Comparison of ENCODE assay signal across 14 cellular contexts in genomic region chr19:1440418-1440801, GRCh38. TPM values are rescaled to one million over a fixed set of nuclear protein-coding genes. Genes with fewer than 3 reads are reported as not detected.
DNase-seq lines count a peak whose midpoint lies in the region; ATAC-seq, FAIRE-seq and TF ChIP-seq lines count a peak whose summit lies in the region.
"Had no signal": no experiment of that assay in that cellular context is flagged by ENCODE, and none has a peak within 500 bp of the region (broad histone marks: within the 10 kb centered on the region; RNA-seq: fewer than 3 reads in every experiment).

No MANE protein-coding gene starts in this region.

- H3K79me1 ChIP-seq in neuronal stem cell (ENCODE audit: low read depth, low read length), result peaks cover 21% of the 10 kb centered on the region

- CTCF ChIA-PET in activated CD4-positive, alpha-beta T cell treated with anti-CD3 and anti-CD28 coated beads, Interleukin-2, amount 10 ng/mL, durations not matched to agents 7 days and 5 days (lab: Charles Lee), result interaction anchor here (1.5 kb wide), 1 partner anchor 24 kb away, joined by 4 read pairs; no protein-coding TSS in a partner anchor
- CTCF ChIA-PET in GM12878 (lab: Yijun Ruan, JAX), result no interaction called here

- TF ChIP-seq POLR2A in GM12878 (IDR thresholded peaks at IDR 0.05; ENCODE audit: low read depth, low read length) (no peak), sigmoid colon (IDR thresholded peaks at IDR 0.05) (no peak)

- TF ChIP-seq EP300 in GM12878 (IDR thresholded peaks at IDR 0.05; ENCODE audit: borderline replicate concordance in 1 of 2, control insufficient read depth in 1 of 2, low read depth in 2 of 2, low read length in 2 of 2), result no peak
- TF ChIP-seq EP300 in sigmoid colon (IDR thresholded peaks at IDR 0.05), result no peak

- TF ChIP-seq RAD21 in GM12878 (IDR thresholded peaks at IDR 0.05; ENCODE audit: insufficient read depth, low read depth, low read length), result no peak

- no peak for DNase-seq in activated CD4-positive, alpha-beta T cell treated with anti-CD3 and anti-CD28 coated beads, Interleukin-2, amount 10 ng/mL, durations not matched to agents 7 days and 5 days
- DNase-seq in activated CD4-positive, alpha-beta T cell treated with anti-CD3 and anti-CD28 coated beads, Interleukin-2, amount 50 U/mL, for 4 hours, result no peak
- DNase-seq in GM12878 (ENCODE audit: low read depth, low spot score) (no peak), neuronal stem cell (ENCODE audit: low spot score) (no peak), sigmoid colon (no peak), cerebellar nuclear complex (lab: John Stamatoyannopoulos, UW) (no peak), iPS-NIHi11 (ENCODE audit: low spot score) (no peak)
- DNase-seq: GF-D8, GOT3, left ventricle myocardium superior, NCI-H524 treated with DMSO at 0.1 percent for 48 hours had no signal

- no peak overlapping the region for H3K4ac ChIP-seq in neuronal stem cell (ENCODE audit: low read length)

- no peak for ATAC-seq in GM12878
- ATAC-seq: left ventricle myocardium superior had no signal

- peak overlapping the region; percentile 97 for H3K9ac ChIP-seq in Loucy (ENCODE audit: low read depth, low read length, poor library complexity, severe bottlenecking)
- H3K9ac ChIP-seq in GM12878 (ENCODE audit: control insufficient read depth, insufficient read depth, low read length), result no peak overlapping the region
- peak overlapping the region; percentile 44 for H3K9ac ChIP-seq in neuronal stem cell (ENCODE audit: low read depth, low read length, poor library complexity)

- peak overlapping the region; percentile 73 for H2BK12ac ChIP-seq in neuronal stem cell (ENCODE audit: low read length)

- no peak overlapping the region for H3K18ac ChIP-seq in neuronal stem cell (ENCODE audit: low read length)

- peaks cover 45% of the 10 kb centered on the region for H3K4me1 Mint-ChIP-seq in activated CD4-positive, alpha-beta T cell treated with anti-CD3 and anti-CD28 coated beads, Interleukin-2, amount 10 ng/mL, durations not matched to agents 7 days and 5 days

- no peak overlapping the region for H2AFZ ChIP-seq in Loucy (ENCODE audit: low read length)
- no peak overlapping the region for H2AFZ ChIP-seq in GM12878 (ENCODE audit: control insufficient read depth, low read depth, low read length)
- no peak overlapping the region for H2AFZ ChIP-seq in neuronal stem cell (ENCODE audit: low read length)

- SMC1A ChIA-PET in GM12878 (lab: Charles Lee; ENCODE audit: uncharacterized antibody, unreplicated experiment), result no interaction called here

- no peak for FAIRE-seq in GM12878 (lab: Jason Lieb, UNC)
- FAIRE-seq: frontal cortex had no signal

- no peak overlapping the region for H2BK120ac ChIP-seq in neuronal stem cell (ENCODE audit: low read depth, low read length)

- peak overlapping the region; percentile 74 for H3K27ac Mint-ChIP-seq in activated CD4-positive, alpha-beta T cell treated with anti-CD3 and anti-CD28 coated beads, Interleukin-2, amount 10 ng/mL, durations not matched to agents 7 days and 5 days

- H3K9me3 ChIP-seq in Loucy (ENCODE audit: insufficient read depth, low read depth, low read length) (no peaks in the 10 kb centered on the region), GM12878 (replicated peaks; ENCODE audit: control insufficient read depth, insufficient read depth, low read length) (no peaks in the 10 kb centered on the region), neuronal stem cell (replicated peaks in 1 of 2; ENCODE audit: control insufficient read depth in 2 of 2, insufficient read depth in 1 of 2, low read depth in 1 of 2, low read length in 2 of 2) (peaks cover 0 to 2% of the 10 kb centered on the region in 2 donors), sigmoid colon (no peaks in the 10 kb centered on the region)
- H3K9me3 ChIP-seq: uterus had no signal

- in situ Hi-C loops in GM12878 (cut with MboI), result no loop called here

- peak overlapping the region; percentile 71 for H3K14ac ChIP-seq in neuronal stem cell (ENCODE audit: low read length)

- peak overlapping the region; percentile 53 for H2BK5ac ChIP-seq in neuronal stem cell (ENCODE audit: low read length)

- no peak overlapping the region for H2BK15ac ChIP-seq in neuronal stem cell (ENCODE audit: low read length)

- intact Hi-C loops in GM12878 (cut with micrococcal nuclease; ENCODE audit: unreplicated experiment) (no loop called here), sigmoid colon (cut with DNase I) (no loop called here)

- H3K9me2 ChIP-seq in Loucy (replicated peaks; ENCODE audit: low read depth, low read length), result no peaks in the 10 kb centered on the region

- RAD21 ChIA-PET in GM12878 (lab: Charles Lee; ENCODE audit: unreplicated experiment), result no interaction called here

- H4K8ac ChIP-seq in neuronal stem cell (ENCODE audit: low read depth, low read length), result no peak overlapping the region

- H3K4me2 ChIP-seq in Loucy (ENCODE audit: low read depth, low read length, poor library complexity, severe bottlenecking) (peak overlapping the region; percentile 99), GM12878 (ENCODE audit: control insufficient read depth, insufficient read depth) (peak overlapping the region; percentile 59), neuronal stem cell (ENCODE audit: insufficient read depth, low read length, poor library complexity, severe bottlenecking) (no peak overlapping the region)

- H4K20me1 ChIP-seq in Loucy (ENCODE audit: insufficient read depth, low read length, poor library complexity, severe bottlenecking), result peaks cover 48% of the 10 kb centered on the region
- no peaks in the 10 kb centered on the region; the same call in 1 of the 2 replicates for H4K20me1 ChIP-seq in GM12878 (ENCODE audit: control insufficient read depth, insufficient read depth)

- H3K4me3 Mint-ChIP-seq in activated CD4-positive, alpha-beta T cell treated with anti-CD3 and anti-CD28 coated beads, Interleukin-2, amount 10 ng/mL, durations not matched to agents 7 days and 5 days, result peak overlapping the region; percentile 97

- peak overlapping the region; percentile 40 for H2AK5ac ChIP-seq in neuronal stem cell (ENCODE audit: low read depth, low read length)

- H3K9me3 Mint-ChIP-seq in activated CD4-positive, alpha-beta T cell treated with anti-CD3 and anti-CD28 coated beads, Interleukin-2, amount 10 ng/mL, durations not matched to agents 7 days and 5 days, result no peaks in the 10 kb centered on the region

- H3K27ac ChIP-seq in GM12878 (ENCODE audit: control insufficient read depth, insufficient read depth) (no peak overlapping the region), neuronal stem cell (replicated peaks; ENCODE audit: low read length) (no peak overlapping the region), sigmoid colon (no peak overlapping the region)
- H3K27ac ChIP-seq: uterus had no signal

- H3K23ac ChIP-seq in neuronal stem cell (ENCODE audit: low read depth, low read length, poor library complexity), result peak overlapping the region; percentile 93

- peaks cover 2% of the 10 kb centered on the region for H3K27me3 Mint-ChIP-seq in activated CD4-positive, alpha-beta T cell treated with anti-CD3 and anti-CD28 coated beads, Interleukin-2, amount 10 ng/mL, durations not matched to agents 7 days and 5 days

- H3K36me3 Mint-ChIP-seq in activated CD4-positive, alpha-beta T cell treated with anti-CD3 and anti-CD28 coated beads, Interleukin-2, amount 10 ng/mL, durations not matched to agents 7 days and 5 days (ENCODE audit: low read depth), result peaks cover 36% of the 10 kb centered on the region

- TF ChIP-seq CTCF in Loucy (conservative IDR thresholded peaks at IDR 0.05; ENCODE audit: low read length) (no peak), GM12878 (IDR thresholded peaks at IDR 0.05 in 2 of 3, conservative IDR thresholded peaks at IDR 0.05 in 1 of 3; ENCODE audit: control insufficient read depth in 2 of 3, extremely low read depth in 1 of 3, insufficient read depth in 1 of 3, low read depth in 3 of 3, low read length in 3 of 3) (no peak), sigmoid colon (IDR thresholded peaks at IDR 0.05) (no peak)

- H3K4me1 ChIP-seq in Loucy (ENCODE audit: insufficient read depth, low read length, poor library complexity, severe bottlenecking) (peaks cover 30% of the 10 kb centered on the region), GM12878 (ENCODE audit: control insufficient read depth, insufficient read depth, low read length) (peaks cover 13% of the 10 kb centered on the region), neuronal stem cell (ENCODE audit: control insufficient read depth in 2 of 2, insufficient read depth in 1 of 2, low read depth in 1 of 2, low read length in 2 of 2) (peaks cover 4 to 6% of the 10 kb centered on the region in 2 donors), sigmoid colon (peaks cover 0 to 41% (median 36%) of the 10 kb centered on the region in 4 donors)

- POLR2A ChIA-PET in activated CD4-positive, alpha-beta T cell treated with anti-CD3 and anti-CD28 coated beads, Interleukin-2, amount 10 ng/mL, durations not matched to agents 7 days and 5 days (lab: Charles Lee), result no interaction called here
- POLR2A ChIA-PET in GM12878 (lab: Charles Lee), result no interaction called here

- no peak overlapping the region for H4K91ac ChIP-seq in neuronal stem cell (ENCODE audit: low read depth, low read length, poor library complexity)

- H3K36me3 ChIP-seq in Loucy (ENCODE audit: insufficient read depth, low read length) (peaks cover 29% of the 10 kb centered on the region), GM12878 (ENCODE audit: control insufficient read depth in 2 of 2, insufficient read depth in 2 of 2, low read length in 1 of 2) (peaks cover 15 to 23% of the 10 kb centered on the region in 2 experiments), neuronal stem cell (replicated peaks in 1 of 2; ENCODE audit: control insufficient read depth in 2 of 2, insufficient read depth in 2 of 2, low read length in 2 of 2) (peaks cover 32 to 47% of the 10 kb centered on the region in 2 donors), sigmoid colon (peaks cover 20 to 41% (median 26%) of the 10 kb centered on the region in 4 donors)
- H3K36me3 ChIP-seq: uterus had no signal

- H3K27me3 ChIP-seq in Loucy (ENCODE audit: insufficient read depth, low read length, poor library complexity, severe bottlenecking) (peaks cover 9% of the 10 kb centered on the region), GM12878 (replicated peaks in 1 of 2; ENCODE audit: control insufficient read depth in 2 of 2, insufficient read depth in 2 of 2, low read length in 1 of 2) (no peaks in the 10 kb centered on the region; a peak in 1 of 4 replicates), neuronal stem cell (ENCODE audit: control insufficient read depth in 3 of 3, insufficient read depth in 3 of 3, low read depth in 1 of 3, low read length in 3 of 3) (no peaks in the 10 kb centered on the region), sigmoid colon (peaks cover 2 to 5% (median 2%) of the 10 kb centered on the region in 3 donors)

- 90% methylated on average over 15 of the region's 15 CpGs for WGBS in GM12878 (ENCODE audit: insufficient coverage, insufficient replicate concordance, low lambda C conversion rate, missing lambda C conversion rate)
- no CpG with 5 or more reads among the region's 15 CpGs for WGBS in neuronal stem cell (ENCODE audit: extremely low coverage in 2 of 2, insufficient read length in 2 of 2, insufficient replicate concordance in 1 of 2), 2 donors
- WGBS in sigmoid colon, 2 donors, result 85 to 91% methylated on average over 15 of the region's 15 CpGs

- no TSS peak for BruUV-seq in GM12878 (replicated peaks; lab: Mats Ljungman, UMichigan)

- H3F3A ChIP-seq in Loucy (ENCODE audit: low read depth), result peaks cover 2% of the 10 kb centered on the region; the same call in 1 of the 2 replicates

- H3K4me3 ChIP-seq in Loucy (ENCODE audit: low read length, poor library complexity, severe bottlenecking), result peak overlapping the region; percentile 100
- peak overlapping the region; percentile 98; the same call in 1 of the 2 replicates for H3K4me3 ChIP-seq in GM12878
- peak overlapping the region in 1 of 2 donors; percentile 6 for H3K4me3 ChIP-seq in neuronal stem cell (ENCODE audit: low read length in 2 of 2)
- H3K4me3 ChIP-seq in sigmoid colon, result no peak overlapping the region
- H3K4me3 ChIP-seq: uterus had no signal

- peaks cover 46% of the 10 kb centered on the region for H3K79me2 ChIP-seq in Loucy (ENCODE audit: insufficient read depth, low read length)
- H3K79me2 ChIP-seq in GM12878 (ENCODE audit: control insufficient read depth, insufficient read depth, low read length), result peaks cover 30% of the 10 kb centered on the region

RNA-seq across cellular contexts. Expression of gene RPS15, which starts 2.2 kb away (rescaled TPM):
- total RNA-seq in activated CD4-positive, alpha-beta T cell treated with anti-CD3 and anti-CD28 coated beads, Interleukin-2, amount 10 ng/mL, durations not matched to agents 7 days and 5 days, result 1,000 to 10,000 TPM; 1,158 to 1,387 TPM
- total RNA-seq in GM12878 (2013; cell fraction: nucleolus; rRNA removed), result 239 and 289 TPM in 2 replicates
- total RNA-seq in GM12878 (2014; rRNA removed), result 1,524 and 1,715 TPM in 2 replicates
- 972 and 1,030 TPM in 2 replicates for total RNA-seq in GM12878 (2014; rRNA removed; fragmentation: Illumina TruSeq; extraction: Trizol)
- 2,219 and 2,315 TPM in 2 replicates for total RNA-seq in GM12878 (2021)
- 7,786 TPM for polyA plus RNA-seq in GM12878 (2011; ENCODE audit: low read depth)
- polyA plus RNA-seq in GM12878 (2011; rRNA removed), result 524 and 1,111 TPM in 2 replicates
- 3,186 and 3,536 TPM in 2 replicates for polyA plus RNA-seq in GM12878 (2011; cell fraction: cytosol; rRNA removed)
- 1,362 and 1,364 TPM in 2 replicates for polyA plus RNA-seq in GM12878 (2011; cell fraction: nucleus; rRNA removed)
- polyA plus RNA-seq in GM12878 (2012), result 3,088 and 3,408 TPM in 2 replicates
- 209 and 786 TPM in 2 replicates for polyA plus RNA-seq in GM12878 (2014; fragmentation: Illumina TruSeq; extraction: Trizol)
- polyA plus RNA-seq in GM12878 (2014; fragmentation: Nextera tagmentation; extraction: Ambion mirVana), result 100 to 1,000 TPM; 559 to 717 TPM
- 3,158 and 3,344 TPM in 2 replicates for polyA plus RNA-seq in GM12878 (2014; rRNA removed)
- polyA plus RNA-seq in GM12878 (2016; fragmentation: Nextera tagmentation; extraction: Ambion mirVana), result 1,000 to 10,000 TPM; 1,763 to 1,909 TPM
- polyA minus RNA-seq in GM12878 (2011; rRNA and poly(A)+ RNA removed), result 256 and 857 TPM in 2 replicates
- polyA minus RNA-seq in GM12878 (2011; cell fraction: cytosol; rRNA and poly(A)+ RNA removed), result 796 and 851 TPM in 2 replicates
- polyA minus RNA-seq in GM12878 (2011; cell fraction: nucleus; rRNA and poly(A)+ RNA removed), result 184 and 257 TPM in 2 replicates
- 3,965 TPM for polyA plus RNA-seq in neuronal stem cell (2013, experiment 1 of 2)
- 3,732 TPM for polyA plus RNA-seq in neuronal stem cell (2013, experiment 2 of 2)
- 1,000 to 10,000 TPM; 3,601 to 5,641 (median 3,840) TPM for total RNA-seq in sigmoid colon
- polyA plus RNA-seq in sigmoid colon, result 1,000 to 10,000 TPM; 2,516 to 4,453 (median 3,359) TPM

RNA-seq across cellular contexts. Expression of gene APC2, which starts 9.5 kb away (rescaled TPM):
- under 1 TPM; 0.02 to 0.10 TPM for total RNA-seq in activated CD4-positive, alpha-beta T cell treated with anti-CD3 and anti-CD28 coated beads, Interleukin-2, amount 10 ng/mL, durations not matched to agents 7 days and 5 days
- total RNA-seq in GM12878 (2013; cell fraction: nucleolus; rRNA removed), result 0.34 and 0.46 TPM in 2 replicates
- total RNA-seq in GM12878 (2014; rRNA removed) (under 0.01 and 0.11 TPM in 2 replicates), GM12878 (2014; rRNA removed; fragmentation: Illumina TruSeq; extraction: Trizol) (0.05 TPM in 1 of 2 replicates, not detected in the other), GM12878 (2021) (0.08 and 0.26 TPM in 2 replicates), sigmoid colon (1 to 10 TPM in 2 of 4 donors, under 1 TPM in 2; under 0.01 to 2.0 (median 0.91) TPM)
- 0.31 TPM for polyA plus RNA-seq in GM12878 (2011; ENCODE audit: low read depth)
- polyA plus RNA-seq in GM12878 (2011; rRNA removed) (not detected in 2 replicates), GM12878 (2014; fragmentation: Illumina TruSeq; extraction: Trizol) (not detected in 2 replicates), GM12878 (2014; fragmentation: Nextera tagmentation; extraction: Ambion mirVana) (under 1 TPM in 1 of 2 experiments, not detected in 1; 0.02 TPM), GM12878 (2014; rRNA removed) (0.16 and 0.73 TPM in 2 replicates), GM12878 (2016; fragmentation: Nextera tagmentation; extraction: Ambion mirVana) (under 1 TPM in 1 of 2 experiments, not detected in 1; 0.04 TPM), sigmoid colon (1 to 10 TPM in 1 of 3 donors, not detected in 2; 1.2 TPM)
- polyA plus RNA-seq in GM12878 (2011; cell fraction: cytosol; rRNA removed), result 0.03 TPM in 1 of 2 replicates, not detected in the other
- 0.18 and 0.38 TPM in 2 replicates for polyA plus RNA-seq in GM12878 (2011; cell fraction: nucleus; rRNA removed)
- 0.27 and 0.43 TPM in 2 replicates for polyA plus RNA-seq in GM12878 (2012)
- 0.05 TPM in 1 of 2 replicates, not detected in the other for polyA minus RNA-seq in GM12878 (2011; rRNA and poly(A)+ RNA removed)
- polyA minus RNA-seq in GM12878 (2011; cell fraction: cytosol; rRNA and poly(A)+ RNA removed), result not detected in 2 replicates
- 0.12 and 0.38 TPM in 2 replicates for polyA minus RNA-seq in GM12878 (2011; cell fraction: nucleus; rRNA and poly(A)+ RNA removed)
- polyA plus RNA-seq in neuronal stem cell (2013, experiment 1 of 2), result 3.4 TPM
- polyA plus RNA-seq in neuronal stem cell (2013, experiment 2 of 2), result 3.9 TPM

RNA-seq across cellular contexts. Expression of gene DAZAP1, which starts 33.0 kb away (rescaled TPM):
- total RNA-seq in activated CD4-positive, alpha-beta T cell treated with anti-CD3 and anti-CD28 coated beads, Interleukin-2, amount 10 ng/mL, durations not matched to agents 7 days and 5 days, result 100 to 1,000 TPM; 235 to 241 TPM
- 111 and 128 TPM in 2 replicates for total RNA-seq in GM12878 (2013; cell fraction: nucleolus; rRNA removed)
- 122 and 127 TPM in 2 replicates for total RNA-seq in GM12878 (2014; rRNA removed)
- 82.5 and 93.4 TPM in 2 replicates for total RNA-seq in GM12878 (2014; rRNA removed; fragmentation: Illumina TruSeq; extraction: Trizol)
- total RNA-seq in GM12878 (2021), result 223 and 240 TPM in 2 replicates
- 23.5 TPM for polyA plus RNA-seq in GM12878 (2011; ENCODE audit: low read depth)
- 110 and 123 TPM in 2 replicates for polyA plus RNA-seq in GM12878 (2011; rRNA removed)
- 47.6 and 72.8 TPM in 2 replicates for polyA plus RNA-seq in GM12878 (2011; cell fraction: cytosol; rRNA removed)
- 106 and 159 TPM in 2 replicates for polyA plus RNA-seq in GM12878 (2011; cell fraction: nucleus; rRNA removed)
- 71.1 and 77.1 TPM in 2 replicates for polyA plus RNA-seq in GM12878 (2012)
- 69.0 and 91.2 TPM in 2 replicates for polyA plus RNA-seq in GM12878 (2014; fragmentation: Illumina TruSeq; extraction: Trizol)
- polyA plus RNA-seq in GM12878 (2014; fragmentation: Nextera tagmentation; extraction: Ambion mirVana), result 10 to 100 TPM in 1 of 2 experiments, 1 to 10 TPM in 1; 9.9 to 27.7 TPM
- 164 and 194 TPM in 2 replicates for polyA plus RNA-seq in GM12878 (2014; rRNA removed)
- polyA plus RNA-seq in GM12878 (2016; fragmentation: Nextera tagmentation; extraction: Ambion mirVana), result 10 to 100 TPM; 16.9 to 17.9 TPM
- 27.9 and 29.7 TPM in 2 replicates for polyA minus RNA-seq in GM12878 (2011; rRNA and poly(A)+ RNA removed)
- 26.6 and 31.5 TPM in 2 replicates for polyA minus RNA-seq in GM12878 (2011; cell fraction: cytosol; rRNA and poly(A)+ RNA removed)
- polyA minus RNA-seq in GM12878 (2011; cell fraction: nucleus; rRNA and poly(A)+ RNA removed), result 17.4 and 38.3 TPM in 2 replicates
- 124 TPM for polyA plus RNA-seq in neuronal stem cell (2013, experiment 1 of 2)
- 126 TPM for polyA plus RNA-seq in neuronal stem cell (2013, experiment 2 of 2)
- 10 to 100 TPM; 28.2 to 54.4 (median 42.2) TPM for total RNA-seq in sigmoid colon
- 100 to 1,000 TPM in 1 of 3 donors, 10 to 100 TPM in 2; 51.1 to 132 (median 51.6) TPM for polyA plus RNA-seq in sigmoid colon

RNA-seq across cellular contexts. Expression of gene C19orf25, which starts 38.6 kb away (rescaled TPM):
- 10 to 100 TPM; 33.2 to 40.7 TPM for total RNA-seq in activated CD4-positive, alpha-beta T cell treated with anti-CD3 and anti-CD28 coated beads, Interleukin-2, amount 10 ng/mL, durations not matched to agents 7 days and 5 days
- 69.0 and 71.0 TPM in 2 replicates for total RNA-seq in GM12878 (2013; cell fraction: nucleolus; rRNA removed)
- total RNA-seq in GM12878 (2014; rRNA removed), result 36.3 and 38.3 TPM in 2 replicates
- total RNA-seq in GM12878 (2014; rRNA removed; fragmentation: Illumina TruSeq; extraction: Trizol), result 11.7 and 14.8 TPM in 2 replicates
- total RNA-seq in GM12878 (2021), result 36.5 and 37.5 TPM in 2 replicates
- polyA plus RNA-seq in GM12878 (2011; ENCODE audit: low read depth), result 4.5 TPM
- 6.3 and 13.6 TPM in 2 replicates for polyA plus RNA-seq in GM12878 (2011; rRNA removed)
- polyA plus RNA-seq in GM12878 (2011; cell fraction: cytosol; rRNA removed), result 26.6 and 50.8 TPM in 2 replicates
- polyA plus RNA-seq in GM12878 (2011; cell fraction: nucleus; rRNA removed), result 37.5 and 49.9 TPM in 2 replicates
- polyA plus RNA-seq in GM12878 (2012), result 18.6 and 22.1 TPM in 2 replicates
- polyA plus RNA-seq in GM12878 (2014; fragmentation: Illumina TruSeq; extraction: Trizol), result 4.2 and 13.2 TPM in 2 replicates
- polyA plus RNA-seq in GM12878 (2014; fragmentation: Nextera tagmentation; extraction: Ambion mirVana), result 1 to 10 TPM; 1.2 to 3.9 TPM
- polyA plus RNA-seq in GM12878 (2014; rRNA removed), result 42.5 and 52.5 TPM in 2 replicates
- polyA plus RNA-seq in GM12878 (2016; fragmentation: Nextera tagmentation; extraction: Ambion mirVana), result 10 to 100 TPM; 60.9 to 67.0 TPM
- polyA minus RNA-seq in GM12878 (2011; rRNA and poly(A)+ RNA removed), result 4.5 and 13.9 TPM in 2 replicates
- 8.7 and 11.5 TPM in 2 replicates for polyA minus RNA-seq in GM12878 (2011; cell fraction: cytosol; rRNA and poly(A)+ RNA removed)
- 11.2 and 27.7 TPM in 2 replicates for polyA minus RNA-seq in GM12878 (2011; cell fraction: nucleus; rRNA and poly(A)+ RNA removed)
- polyA plus RNA-seq in neuronal stem cell (2013, experiment 1 of 2), result 22.9 TPM
- polyA plus RNA-seq in neuronal stem cell (2013, experiment 2 of 2), result 21.4 TPM
- total RNA-seq in sigmoid colon, result 10 to 100 TPM; 19.6 to 26.0 (median 22.2) TPM
- polyA plus RNA-seq in sigmoid colon, result 10 to 100 TPM; 38.4 to 51.5 (median 48.3) TPM

RNA-seq across cellular contexts. Expression of gene GAMT, which starts 39.1 kb away (rescaled TPM):
- 10 to 100 TPM; 23.0 to 25.9 TPM for total RNA-seq in activated CD4-positive, alpha-beta T cell treated with anti-CD3 and anti-CD28 coated beads, Interleukin-2, amount 10 ng/mL, durations not matched to agents 7 days and 5 days
- 6.5 and 6.7 TPM in 2 replicates for total RNA-seq in GM12878 (2013; cell fraction: nucleolus; rRNA removed)
- total RNA-seq in GM12878 (2014; rRNA removed), result 50.1 and 55.2 TPM in 2 replicates
- 22.5 and 24.9 TPM in 2 replicates for total RNA-seq in GM12878 (2014; rRNA removed; fragmentation: Illumina TruSeq; extraction: Trizol)
- 49.1 and 52.0 TPM in 2 replicates for total RNA-seq in GM12878 (2021)
- polyA plus RNA-seq in GM12878 (2011; ENCODE audit: low read depth), result 9.2 TPM
- 4.7 and 13.0 TPM in 2 replicates for polyA plus RNA-seq in GM12878 (2011; rRNA removed)
- polyA plus RNA-seq in GM12878 (2011; cell fraction: cytosol; rRNA removed), result 13.6 and 22.1 TPM in 2 replicates
- polyA plus RNA-seq in GM12878 (2011; cell fraction: nucleus; rRNA removed), result 11.4 and 12.7 TPM in 2 replicates
- polyA plus RNA-seq in GM12878 (2012), result 28.9 and 29.0 TPM in 2 replicates
- polyA plus RNA-seq in GM12878 (2014; fragmentation: Illumina TruSeq; extraction: Trizol), result 8.3 and 28.5 TPM in 2 replicates
- polyA plus RNA-seq in GM12878 (2014; fragmentation: Nextera tagmentation; extraction: Ambion mirVana), result 1 to 10 TPM; 1.6 to 5.6 TPM
- polyA plus RNA-seq in GM12878 (2014; rRNA removed), result 56.0 and 65.8 TPM in 2 replicates
- polyA plus RNA-seq in GM12878 (2016; fragmentation: Nextera tagmentation; extraction: Ambion mirVana), result 100 to 1,000 TPM; 122 to 131 TPM
- 4.2 and 10.8 TPM in 2 replicates for polyA minus RNA-seq in GM12878 (2011; rRNA and poly(A)+ RNA removed)
- polyA minus RNA-seq in GM12878 (2011; cell fraction: cytosol; rRNA and poly(A)+ RNA removed), result 4.5 and 11.0 TPM in 2 replicates
- 2.1 and 5.4 TPM in 2 replicates for polyA minus RNA-seq in GM12878 (2011; cell fraction: nucleus; rRNA and poly(A)+ RNA removed)
- 41.6 TPM for polyA plus RNA-seq in neuronal stem cell (2013, experiment 1 of 2)
- 42.6 TPM for polyA plus RNA-seq in neuronal stem cell (2013, experiment 2 of 2)
- total RNA-seq in sigmoid colon, result 10 to 100 TPM in 3 of 4 donors, 1 to 10 TPM in 1; 7.8 to 16.6 (median 11.5) TPM
- polyA plus RNA-seq in sigmoid colon, result 1 to 10 TPM; 1.8 to 6.0 (median 5.7) TPM

Comparison
In these comparisons a context has a peak if more than half of its experiments do, and no peak if none do; other contexts are left out.
1. H3K4me3 ChIP-seq: peak in Loucy (single experiment) and GM12878 (single experiment); none in sigmoid colon (0 of 4).